16 cellular contexts compared by ENCODE assay signal in genomic region chr1:245211035-245211749, GRCh38. TPM values are rescaled to one million over a fixed set of nuclear protein-coding genes. Genes with fewer than 3 reads are reported as not detected.
DNase-seq lines count a peak whose midpoint lies in the region; ATAC-seq, FAIRE-seq and TF ChIP-seq lines count a peak whose summit lies in the region.
"Had no signal": no experiment of that assay in that cellular context is flagged by ENCODE, and none has a peak within 500 bp of the region (broad histone marks: within the 10 kb centered on the region; RNA-seq: fewer than 3 reads in every experiment).

No MANE protein-coding gene starts in this region.

- POLR2A ChIA-PET in K562 (lab: Yijun Ruan, JAX): interaction anchor here (1.2 kb wide), 1 partner anchor 9 kb away, joined by 5 read pairs; no protein-coding TSS in a partner anchor

- H3K27ac Mint-ChIP-seq in mesothelial cell of epicardium (no peak overlapping the region), nephron progenitor cell (no peak overlapping the region)
- H3K27ac Mint-ChIP-seq: CD8-positive, alpha-beta memory T cell had no signal

- WGBS in K562 (ENCODE audit: insufficient coverage, low coverage, missing lambda C conversion rate): 5% methylated on average over 11 of the region's 11 CpGs
- no CpG with 5 or more reads among the region's 11 CpGs for WGBS in trophoblast cell (ENCODE audit: extremely low coverage, insufficient coverage, insufficient read length)

- CTCF ChIA-PET in K562 (lab: Yijun Ruan, JAX; ENCODE audit: low intra/inter-chr PET ratio): no interaction called here

- H3K18ac ChIP-seq in trophoblast cell (ENCODE audit: low read length): peak overlapping the region; percentile 43

- H3K27ac ChIP-seq in K562 (ENCODE audit: extremely low read depth, low read depth, low read length) (no peak overlapping the region), trophoblast cell (ENCODE audit: low read depth, low read length) (no peak overlapping the region)
- H3K27ac ChIP-seq: BLaER1 had no signal

- no peak overlapping the region for H3K14ac ChIP-seq in trophoblast cell (ENCODE audit: low read length)

- H2AK5ac ChIP-seq in trophoblast cell (ENCODE audit: low read length): no peak overlapping the region

- no peaks in the 10 kb centered on the region for H3K36me3 ChIP-seq in K562 (ENCODE audit: control insufficient read depth, insufficient read depth, low read length)
- H3K36me3 ChIP-seq in trophoblast cell (ENCODE audit: control insufficient read depth in 1 of 2, insufficient read depth in 2 of 2, low read length in 2 of 2): peaks cover 22 to 25% of the 10 kb centered on the region in 2 experiments
- H3K36me3 ChIP-seq: BLaER1 had no signal

- H3K4ac ChIP-seq in trophoblast cell (ENCODE audit: low read depth, low read length): no peak overlapping the region

- TF ChIP-seq EP300 in K562 (IDR thresholded peaks at IDR 0.05; ENCODE audit: low read length): no peak

- no peaks in the 10 kb centered on the region for H3K27me3 Mint-ChIP-seq in mesothelial cell of epicardium (ENCODE audit: low read depth)
- H3K27me3 Mint-ChIP-seq in nephron progenitor cell (ENCODE audit: low read depth, poor library complexity): no peaks in the 10 kb centered on the region

- no peak overlapping the region for H3K4me3 Mint-ChIP-seq in mesothelial cell of epicardium
- H3K4me3 Mint-ChIP-seq in nephron progenitor cell: no peak overlapping the region
- H3K4me3 Mint-ChIP-seq: CD8-positive, alpha-beta memory T cell had no signal

- no peak overlapping the region for H4K91ac ChIP-seq in trophoblast cell (ENCODE audit: low read depth, low read length)

- TF ChIP-seq CTCF in K562 (IDR thresholded peaks at IDR 0.05 in 2 of 3, conservative IDR thresholded peaks at IDR 0.05 in 1 of 3; ENCODE audit: insufficient read depth in 2 of 3, low read depth in 1 of 3, low read length in 3 of 3) (no peak), mesothelial cell of epicardium (IDR thresholded peaks at IDR 0.05; ENCODE audit: unreplicated experiment) (no peak), nephron progenitor cell (IDR thresholded peaks at IDR 0.05) (no peak)

- H2BK5ac ChIP-seq in trophoblast cell (ENCODE audit: low read depth, low read length, poor library complexity): no peak overlapping the region

- DNase-seq in cardiac septum (ENCODE audit: low spot score): peak; percentile 56
- no peak for DNase-seq in left cardiac atrium
- DNase-seq in K562 (ENCODE audit: extremely low read depth in 1 of 4, low spot score in 3 of 4): no peak
- DNase-seq in trophoblast cell: no peak
- no peak for DNase-seq in medulla oblongata (ENCODE audit: extremely low spot score)
- DNase-seq in mesothelial cell of epicardium (ENCODE audit: low spot score in 2 of 2, unreplicated experiment in 2 of 2): no peak
- no peak for DNase-seq in nephron progenitor cell
- DNase-seq: 8988T; AML-193; Caco-2; CD8-positive, alpha-beta memory T cell; DND-41; GDM1; IMR-90 had no signal

- H3K9me3 ChIP-seq in K562 (replicated peaks; ENCODE audit: control insufficient read depth, insufficient read depth, low read depth, low read length) (peaks cover 9% of the 10 kb centered on the region), trophoblast cell (ENCODE audit: insufficient read depth, low read depth, low read length) (peaks cover 16% of the 10 kb centered on the region)

- H3K4me3 ChIP-seq in K562 (no peak overlapping the region), trophoblast cell (ENCODE audit: low read depth, low read length) (no peak overlapping the region)
- H3K4me3 ChIP-seq: BLaER1 had no signal

- ATAC-seq in left cardiac atrium: no peak
- ATAC-seq in K562: no peak

- H3K79me1 ChIP-seq in trophoblast cell (ENCODE audit: low read length): no peaks in the 10 kb centered on the region

- H3K9me3 Mint-ChIP-seq in mesothelial cell of epicardium: peaks cover 9% of the 10 kb centered on the region
- H3K9me3 Mint-ChIP-seq in nephron progenitor cell: peaks cover 26% of the 10 kb centered on the region

- no peak for FAIRE-seq in K562 (lab: Jason Lieb, UNC)
- FAIRE-seq: GM19239 had no signal

- H3K4me1 Mint-ChIP-seq in mesothelial cell of epicardium (peaks cover 2% of the 10 kb centered on the region), nephron progenitor cell (peaks cover 54% of the 10 kb centered on the region)
- H3K4me1 Mint-ChIP-seq: CD8-positive, alpha-beta memory T cell had no signal

- H2AFZ ChIP-seq in K562 (ENCODE audit: low read depth, low read length) (no peak overlapping the region), trophoblast cell (ENCODE audit: insufficient read depth, low read length, poor library complexity) (no peak overlapping the region)

- intact Hi-C loops in cardiac septum (cut with DNase I) (no loop called here), left cardiac atrium (cut with DNase I) (no loop called here), K562 (cut with micrococcal nuclease) (no loop called here)

- no peak overlapping the region for H4K12ac ChIP-seq in trophoblast cell (ENCODE audit: low read depth, low read length)

- no peaks in the 10 kb centered on the region for H3K79me2 ChIP-seq in K562 (ENCODE audit: control insufficient read depth, insufficient read depth, low read length)
- peaks cover 3% of the 10 kb centered on the region for H3K79me2 ChIP-seq in trophoblast cell (ENCODE audit: control insufficient read depth, insufficient read depth, low read length, poor library complexity)

- H3K9ac ChIP-seq in K562 (ENCODE audit: insufficient read depth in 1 of 2, low read depth in 2 of 2, low read length in 2 of 2): no peak overlapping the region
- no peak overlapping the region for H3K9ac ChIP-seq in trophoblast cell (ENCODE audit: low read length)
- H3K9ac ChIP-seq: BLaER1 had no signal

- H3K27me3 ChIP-seq in K562 (ENCODE audit: control insufficient read depth in 2 of 2, insufficient read depth in 2 of 2, low read length in 2 of 2): peaks cover 42 to 67% of the 10 kb centered on the region in 2 experiments
- H3K27me3 ChIP-seq in trophoblast cell (ENCODE audit: insufficient read depth, low read length): no peaks in the 10 kb centered on the region
- H3K27me3 ChIP-seq: BLaER1 had no signal

- no peak overlapping the region for H2BK12ac ChIP-seq in trophoblast cell (ENCODE audit: low read length)

- TF ChIP-seq POLR2A in K562 (conservative IDR thresholded peaks at IDR 0.05): no peak

- H3K36me3 Mint-ChIP-seq in mesothelial cell of epicardium (peaks cover 18% of the 10 kb centered on the region), nephron progenitor cell (ENCODE audit: low read depth) (peaks cover 38% of the 10 kb centered on the region)
- H3K36me3 Mint-ChIP-seq: CD8-positive, alpha-beta memory T cell had no signal

- no peak overlapping the region for H4K8ac ChIP-seq in trophoblast cell (ENCODE audit: low read depth, low read length)

- no peak overlapping the region for H3K23ac ChIP-seq in trophoblast cell (ENCODE audit: low read length)

- no peak for TF ChIP-seq RAD21 in K562 (CRISPR knock-in tag; conservative IDR thresholded peaks at IDR 0.05 in 1 of 2, IDR thresholded peaks at IDR 0.05 in 1 of 2)

- H3K4me1 ChIP-seq in K562 (replicated peaks in 1 of 2; ENCODE audit: control insufficient read depth in 2 of 2, insufficient read depth in 2 of 2, low read length in 2 of 2) (no peaks in the 10 kb centered on the region), trophoblast cell (ENCODE audit: control insufficient read depth in 1 of 2, insufficient read depth in 2 of 2, low read length in 2 of 2) (peaks cover 0 to 3% of the 10 kb centered on the region in 2 experiments)
- H3K4me1 ChIP-seq: Caco-2 had no signal

- in situ Hi-C loops in K562 (cut with MboI): no loop called here

- no TSS peak for BruUV-seq in K562 (replicated peaks; lab: Mats Ljungman, UMichigan)

- H4K20me1 ChIP-seq in K562 (replicated peaks; ENCODE audit: control insufficient read depth, insufficient read depth, low read length): no peaks in the 10 kb centered on the region; the same call in 1 of the 2 replicates
- H4K20me1 ChIP-seq: BLaER1 had no signal

- H3K4me2 ChIP-seq in K562 (ENCODE audit: insufficient read depth, low read length) (no peak overlapping the region), trophoblast cell (ENCODE audit: low read length) (no peak overlapping the region)
- H3K4me2 ChIP-seq: BLaER1 had no signal

- H3K9me1 ChIP-seq in K562 (ENCODE audit: control insufficient read depth, insufficient read depth, low read length): no peaks in the 10 kb centered on the region

- no peak overlapping the region for H2BK120ac ChIP-seq in trophoblast cell (ENCODE audit: insufficient read depth, low read length, poor library complexity)

TF ChIP-seq in K562, 482 proteins besides CTCF, POLR2A, EP300 and RAD21:
- TF ChIP-seq RBM25 (IDR thresholded peaks at IDR 0.05; ENCODE audit: low read depth, low read length, severe bottlenecking) (peak; percentile 25), TCF7L2 (IDR thresholded peaks at IDR 0.05; ENCODE audit: low read depth, low read length) (no peak), ZNF121 (CRISPR knock-in tag; conservative IDR thresholded peaks at IDR 0.05) (peak; percentile 91), STAT5B (CRISPR knock-in tag; IDR thresholded peaks at IDR 0.05) (no peak), KAT2B (IDR thresholded peaks at IDR 0.05; ENCODE audit: low read depth, low read length) (no peak)

RNA-seq across cellular contexts. Expression of gene KIF26B, which starts 56.4 kb away (rescaled TPM):
- total RNA-seq in cardiac septum (1.1 TPM), left cardiac atrium (under 1 TPM; 0.12 to 0.13 TPM), K562 (2014; rRNA removed) (not detected in 2 replicates), K562 (2014; rRNA removed; fragmentation: Illumina TruSeq; extraction: Trizol) (not detected in 2 replicates), K562 (2015; rRNA removed; fragmentation: Illumina TruSeq; extraction: Trizol) (not detected in 2 replicates), K562 (2021) (0.02 and 0.07 TPM in 2 replicates), mesothelial cell of epicardium (63.3 to 69.7 TPM (median 64.9 TPM) in 3 replicates)
- total RNA-seq in K562 (2011; cell fraction: chromatin; rRNA removed; ENCODE audit: low replicate concordance): not detected in 2 replicates
- total RNA-seq in K562 (2011; cell fraction: nucleolus; rRNA removed): not detected in 2 replicates
- total RNA-seq in K562 (2011; cell fraction: nucleoplasm; rRNA removed): not detected in 2 replicates
- polyA plus RNA-seq in K562 (2011; rRNA removed) (not detected in 2 replicates), K562 (2014; fragmentation: Illumina TruSeq; extraction: Trizol) (not detected in 2 replicates), K562 (2014; fragmentation: Nextera tagmentation; extraction: Ambion mirVana) (under 1 TPM; 0.03 to 0.08 TPM), K562 (2014; rRNA removed) (not detected in 2 replicates)
- polyA plus RNA-seq in K562 (2011; cell fraction: cytosol; rRNA removed): under 0.01 TPM in 1 of 2 replicates, not detected in the other
- 0.01 and 0.03 TPM in 2 replicates for polyA plus RNA-seq in K562 (2011; cell fraction: nucleus; rRNA removed)
- polyA plus RNA-seq in K562 (2012): 0.18 and 0.36 TPM in 2 replicates
- not detected in 2 replicates for polyA minus RNA-seq in K562 (2011; rRNA and poly(A)+ RNA removed)
- not detected in 2 replicates for polyA minus RNA-seq in K562 (2011; cell fraction: cytosol; rRNA and poly(A)+ RNA removed)
- polyA minus RNA-seq in K562 (2011; cell fraction: nucleus; rRNA and poly(A)+ RNA removed): 0.13 TPM in 1 of 2 replicates, not detected in the other
- polyA plus RNA-seq in trophoblast cell (2013): 17.8 and 18.1 TPM in 2 replicates
- polyA plus RNA-seq: CD8-positive, alpha-beta memory T cell had no signal

Comparison
In these comparisons a context has a peak if more than half of its experiments do, and no peak if none do; other contexts are left out.
1. RNA of gene KIF26B, which starts 56.4 kb away (total RNA-seq): 63.3 to 69.7 TPM in mesothelial cell of epicardium; 1.1 TPM in cardiac septum (single experiment), 0.12 to 0.13 TPM in left cardiac atrium and 0.02 to 0.07 TPM in K562; every median in the first group is over 10 times any median in the second.